ENCODE assay signal across 12 cellular contexts in genomic region chr1:110118636-110119396, GRCh38. TPM values are rescaled to one million over a fixed set of nuclear protein-coding genes. Genes with fewer than 3 reads are reported as not detected.
A peak's percentile ranks its signal among the peaks of the same experiment; 100 is the strongest.
DNase-seq lines count a peak whose midpoint lies in the region; TF ChIP-seq lines count a peak whose summit lies in the region.
"Had no signal": no experiment of that assay in that cellular context is flagged by ENCODE, and none has a peak within 500 bp of the region (broad histone marks: within the 10 kb centered on the region; RNA-seq: fewer than 3 reads in every experiment).

No MANE protein-coding gene starts in this region.

- no peak overlapping the region for H3K27ac ChIP-seq in neuronal stem cell (replicated peaks; ENCODE audit: low read length)

- H3K79me1 ChIP-seq in neuronal stem cell (ENCODE audit: low read depth, low read length): no peaks in the 10 kb centered on the region

- H2AFZ ChIP-seq in neuronal stem cell (ENCODE audit: low read length): no peak overlapping the region

- H3K36me3 Mint-ChIP-seq in activated T-cell treated with anti-CD3 and anti-CD28 coated beads, Interleukin-2, amount 50 U/mL, for 24 hours (ENCODE audit: low read depth): peaks cover 2% of the 10 kb centered on the region

- TF ChIP-seq CTCF in choroid plexus epithelial cell (conservative IDR thresholded peaks at IDR 0.05; ENCODE audit: low read depth, low read length): no peak
- TF ChIP-seq CTCF in GM10266 (IDR thresholded peaks at IDR 0.05; ENCODE audit: control insufficient read depth, insufficient read depth, low read depth, missing control alignments): no peak

- H3K4me1 ChIP-seq in neuronal stem cell (ENCODE audit: control insufficient read depth in 2 of 2, insufficient read depth in 1 of 2, low read depth in 1 of 2, low read length in 2 of 2): peaks cover 0 to 2% of the 10 kb centered on the region in 2 donors

- no peak overlapping the region for H2BK5ac ChIP-seq in neuronal stem cell (ENCODE audit: low read length)

- H3K14ac ChIP-seq in neuronal stem cell (ENCODE audit: low read length): no peak overlapping the region

- H3K4me3 ChIP-seq in choroid plexus epithelial cell (ENCODE audit: low read depth, low read length) (no peak overlapping the region), neuronal stem cell (ENCODE audit: low read length in 2 of 2) (no peak overlapping the region)

- H3K9ac ChIP-seq in neuronal stem cell (ENCODE audit: low read depth, low read length, poor library complexity): no peak overlapping the region

- no peak overlapping the region for H3K27ac Mint-ChIP-seq in activated T-cell treated with anti-CD3 and anti-CD28 coated beads, Interleukin-2, amount 50 U/mL, for 24 hours
- H3K27ac Mint-ChIP-seq: mesothelial cell of epicardium had no signal

- H3K36me3 ChIP-seq in neuronal stem cell (replicated peaks in 1 of 2; ENCODE audit: control insufficient read depth in 2 of 2, insufficient read depth in 2 of 2, low read length in 2 of 2): no peaks in the 10 kb centered on the region

- DNase-seq in activated T-cell treated with anti-CD3 and anti-CD28 coated beads for 48 hours (ENCODE audit: low read depth) (peak; percentile 16), LHCN-M2 (ENCODE audit: low read depth) (peak; percentile 25), choroid plexus epithelial cell (ENCODE audit: low read depth) (peak; percentile 20), NCI-H82 treated with DMSO at 0.1 percent for 48 hours (lab: John Stamatoyannopoulos, UW; ENCODE audit: unreplicated experiment) (no peak), neuronal stem cell (ENCODE audit: low spot score) (no peak), GM10266 (ENCODE audit: extremely low spot score) (no peak)
- no peak for DNase-seq in activated T-cell treated with anti-CD3 and anti-CD28 coated beads, Interleukin-2, amount 50 U/mL, for 24 hours
- DNase-seq in stimulated activated CD8-positive, alpha-beta memory T cell treated with anti-CD3 and anti-CD28 coated beads, Interleukin-4, amount 100 ng/mL, for 24 hours (ENCODE audit: low read depth): peak; percentile 11
- DNase-seq: cortex of kidney, KBM-7 had no signal

- no peak overlapping the region for H3K4me3 Mint-ChIP-seq in activated T-cell treated with anti-CD3 and anti-CD28 coated beads, Interleukin-2, amount 50 U/mL, for 24 hours
- H3K4me3 Mint-ChIP-seq: mesothelial cell of epicardium had no signal

- peaks cover 6% of the 10 kb centered on the region for H3K9me3 Mint-ChIP-seq in activated T-cell treated with anti-CD3 and anti-CD28 coated beads, Interleukin-2, amount 50 U/mL, for 24 hours

- peaks cover 0 to 28% (median 0%) of the 10 kb centered on the region in 3 experiments for H3K27me3 ChIP-seq in neuronal stem cell (ENCODE audit: control insufficient read depth in 3 of 3, insufficient read depth in 3 of 3, low read depth in 1 of 3, low read length in 3 of 3)

- H3K23ac ChIP-seq in neuronal stem cell (ENCODE audit: low read depth, low read length, poor library complexity): no peak overlapping the region

- H2BK15ac ChIP-seq in neuronal stem cell (ENCODE audit: low read length): no peak overlapping the region

- H3K4me2 ChIP-seq in neuronal stem cell (ENCODE audit: insufficient read depth, low read length, poor library complexity, severe bottlenecking): no peak overlapping the region

- H4K91ac ChIP-seq in neuronal stem cell (ENCODE audit: low read depth, low read length, poor library complexity): no peak overlapping the region

- H2BK120ac ChIP-seq in neuronal stem cell (ENCODE audit: low read depth, low read length): no peak overlapping the region

- H3K27me3 Mint-ChIP-seq in activated T-cell treated with anti-CD3 and anti-CD28 coated beads, Interleukin-2, amount 50 U/mL, for 24 hours: peaks cover 22% of the 10 kb centered on the region

- H3K4ac ChIP-seq in neuronal stem cell (ENCODE audit: low read length): no peak overlapping the region

- no peak overlapping the region for H4K8ac ChIP-seq in neuronal stem cell (ENCODE audit: low read depth, low read length)

- H2AK5ac ChIP-seq in neuronal stem cell (ENCODE audit: low read depth, low read length): no peak overlapping the region

- no CpG with 5 or more reads among the region's 7 CpGs for WGBS in neuronal stem cell (ENCODE audit: extremely low coverage in 2 of 2, insufficient read length in 2 of 2, insufficient replicate concordance in 1 of 2), 2 donors

- H3K9me3 ChIP-seq in neuronal stem cell (replicated peaks in 1 of 2; ENCODE audit: control insufficient read depth in 2 of 2, insufficient read depth in 1 of 2, low read depth in 1 of 2, low read length in 2 of 2): peaks cover 0 to 6% of the 10 kb centered on the region in 2 donors

- no peak overlapping the region for H2BK12ac ChIP-seq in neuronal stem cell (ENCODE audit: low read length)

- H3K4me1 Mint-ChIP-seq in activated T-cell treated with anti-CD3 and anti-CD28 coated beads, Interleukin-2, amount 50 U/mL, for 24 hours (ENCODE audit: low read depth): peaks cover 10% of the 10 kb centered on the region

- H3K18ac ChIP-seq in neuronal stem cell (ENCODE audit: low read length): no peak overlapping the region

RNA-seq across cellular contexts. Expression of gene UBL4B, which starts 6.6 kb away (rescaled TPM):
- not detected in 2 replicates for total RNA-seq in LHCN-M2 (2014; rRNA removed)
- polyA plus RNA-seq in LHCN-M2 (2012): not detected
- not detected for polyA plus RNA-seq in neuronal stem cell (2013, experiment 1 of 2)
- polyA plus RNA-seq in neuronal stem cell (2013, experiment 2 of 2): not detected
- total RNA-seq: osteocyte had no signal

RNA-seq across cellular contexts. Expression of gene SLC6A17, which starts 31.5 kb away (rescaled TPM):
- total RNA-seq in LHCN-M2 (2014; rRNA removed): 0.23 and 0.38 TPM in 2 replicates
- 0.17 TPM for polyA plus RNA-seq in LHCN-M2 (2012)
- 0.11 TPM for polyA plus RNA-seq in neuronal stem cell (2013, experiment 1 of 2)
- polyA plus RNA-seq in neuronal stem cell (2013, experiment 2 of 2): 0.07 TPM

RNA-seq across cellular contexts. Expression of gene ALX3, which starts 48.3 kb away (rescaled TPM):
- not detected in 2 replicates for total RNA-seq in LHCN-M2 (2014; rRNA removed)
- polyA plus RNA-seq in LHCN-M2 (2012): not detected
- polyA plus RNA-seq in neuronal stem cell (2013, experiment 1 of 2): 0.53 TPM
- polyA plus RNA-seq in neuronal stem cell (2013, experiment 2 of 2): 0.36 TPM
- total RNA-seq: osteocyte had no signal

Comparison
In these comparisons a context has a peak if more than half of its experiments do, and no peak if none do; other contexts are left out.
1. DNase-seq: peak in activated T-cell treated with anti-CD3 and anti-CD28 coated beads for 48 hours (single experiment), LHCN-M2 (single experiment), choroid plexus epithelial cell (single experiment) and stimulated activated CD8-positive, alpha-beta memory T cell treated with anti-CD3 and anti-CD28 coated beads, Interleukin-4, amount 100 ng/mL, for 24 hours (single experiment); none in activated T-cell treated with anti-CD3 and anti-CD28 coated beads, Interleukin-2, amount 50 U/mL, for 24 hours (single experiment), NCI-H82 treated with DMSO at 0.1 percent for 48 hours (single experiment), neuronal stem cell (single experiment) and GM10266 (single experiment).